ENCODE assay signal across 1 cellular context in the genomic region with DNA sequence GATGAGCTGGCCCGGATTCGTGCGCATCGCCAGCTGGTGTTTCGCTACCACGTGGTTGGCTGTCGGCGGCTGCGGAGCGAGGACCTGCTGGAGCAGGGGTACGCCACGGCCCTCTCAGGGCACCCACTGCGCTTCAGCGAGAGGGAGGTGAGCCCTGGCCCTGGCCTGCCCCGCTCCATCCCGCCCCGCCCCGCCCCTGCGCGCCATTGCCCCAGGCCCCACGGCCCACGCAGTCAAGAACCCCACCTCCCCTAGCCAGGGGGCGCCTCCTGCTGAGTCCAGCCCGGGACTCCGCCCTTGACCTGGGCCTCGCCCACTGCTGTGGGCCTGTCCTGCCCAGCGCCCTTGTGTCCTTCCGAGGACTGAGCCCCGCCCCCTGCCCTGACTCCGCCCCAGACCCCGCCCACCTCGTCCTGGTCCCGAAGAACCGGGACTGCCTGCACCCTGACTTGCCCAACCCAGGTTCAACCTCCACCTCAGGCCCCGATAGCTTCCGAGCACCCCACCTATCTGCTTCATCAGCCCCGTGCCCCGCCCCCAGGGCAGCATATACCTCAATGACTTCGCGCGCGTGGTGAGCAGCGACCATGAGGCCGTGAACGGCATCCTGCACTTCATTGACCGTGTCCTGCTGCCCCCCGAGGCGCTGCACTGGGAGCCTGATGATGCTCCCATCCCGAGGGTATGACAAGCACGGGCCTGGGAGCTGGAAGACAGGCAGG.
TF ChIP-seq lines count a peak whose summit lies in the region.

No MANE protein-coding gene starts in this region.

TF ChIP-seq in K562, 482 proteins besides CTCF, POLR2A, EP300 and RAD21 (continued from another document and continues in another):
- TF ChIP-seq, protein P1, sequence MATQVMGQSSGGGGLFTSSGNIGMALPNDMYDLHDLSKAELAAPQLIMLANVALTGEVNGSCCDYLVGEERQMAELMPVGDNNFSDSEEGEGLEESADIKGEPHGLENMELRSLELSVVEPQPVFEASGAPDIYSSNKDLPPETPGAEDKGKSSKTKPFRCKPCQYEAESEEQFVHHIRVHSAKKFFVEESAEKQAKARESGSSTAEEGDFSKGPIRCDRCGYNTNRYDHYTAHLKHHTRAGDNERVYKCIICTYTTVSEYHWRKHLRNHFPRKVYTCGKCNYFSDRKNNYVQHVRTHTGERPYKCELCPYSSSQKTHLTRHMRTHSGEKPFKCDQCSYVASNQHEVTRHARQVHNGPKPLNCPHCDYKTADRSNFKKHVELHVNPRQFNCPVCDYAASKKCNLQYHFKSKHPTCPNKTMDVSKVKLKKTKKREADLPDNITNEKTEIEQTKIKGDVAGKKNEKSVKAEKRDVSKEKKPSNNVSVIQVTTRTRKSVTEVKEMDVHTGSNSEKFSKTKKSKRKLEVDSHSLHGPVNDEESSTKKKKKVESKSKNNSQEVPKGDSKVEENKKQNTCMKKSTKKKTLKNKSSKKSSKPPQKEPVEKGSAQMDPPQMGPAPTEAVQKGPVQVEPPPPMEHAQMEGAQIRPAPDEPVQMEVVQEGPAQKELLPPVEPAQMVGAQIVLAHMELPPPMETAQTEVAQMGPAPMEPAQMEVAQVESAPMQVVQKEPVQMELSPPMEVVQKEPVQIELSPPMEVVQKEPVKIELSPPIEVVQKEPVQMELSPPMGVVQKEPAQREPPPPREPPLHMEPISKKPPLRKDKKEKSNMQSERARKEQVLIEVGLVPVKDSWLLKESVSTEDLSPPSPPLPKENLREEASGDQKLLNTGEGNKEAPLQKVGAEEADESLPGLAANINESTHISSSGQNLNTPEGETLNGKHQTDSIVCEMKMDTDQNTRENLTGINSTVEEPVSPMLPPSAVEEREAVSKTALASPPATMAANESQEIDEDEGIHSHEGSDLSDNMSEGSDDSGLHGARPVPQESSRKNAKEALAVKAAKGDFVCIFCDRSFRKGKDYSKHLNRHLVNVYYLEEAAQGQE (CRISPR knock-in tag; IDR thresholded peaks at IDR 0.05; ENCODE audit: low read depth) = no peak
- TF ChIP-seq, protein P2, sequence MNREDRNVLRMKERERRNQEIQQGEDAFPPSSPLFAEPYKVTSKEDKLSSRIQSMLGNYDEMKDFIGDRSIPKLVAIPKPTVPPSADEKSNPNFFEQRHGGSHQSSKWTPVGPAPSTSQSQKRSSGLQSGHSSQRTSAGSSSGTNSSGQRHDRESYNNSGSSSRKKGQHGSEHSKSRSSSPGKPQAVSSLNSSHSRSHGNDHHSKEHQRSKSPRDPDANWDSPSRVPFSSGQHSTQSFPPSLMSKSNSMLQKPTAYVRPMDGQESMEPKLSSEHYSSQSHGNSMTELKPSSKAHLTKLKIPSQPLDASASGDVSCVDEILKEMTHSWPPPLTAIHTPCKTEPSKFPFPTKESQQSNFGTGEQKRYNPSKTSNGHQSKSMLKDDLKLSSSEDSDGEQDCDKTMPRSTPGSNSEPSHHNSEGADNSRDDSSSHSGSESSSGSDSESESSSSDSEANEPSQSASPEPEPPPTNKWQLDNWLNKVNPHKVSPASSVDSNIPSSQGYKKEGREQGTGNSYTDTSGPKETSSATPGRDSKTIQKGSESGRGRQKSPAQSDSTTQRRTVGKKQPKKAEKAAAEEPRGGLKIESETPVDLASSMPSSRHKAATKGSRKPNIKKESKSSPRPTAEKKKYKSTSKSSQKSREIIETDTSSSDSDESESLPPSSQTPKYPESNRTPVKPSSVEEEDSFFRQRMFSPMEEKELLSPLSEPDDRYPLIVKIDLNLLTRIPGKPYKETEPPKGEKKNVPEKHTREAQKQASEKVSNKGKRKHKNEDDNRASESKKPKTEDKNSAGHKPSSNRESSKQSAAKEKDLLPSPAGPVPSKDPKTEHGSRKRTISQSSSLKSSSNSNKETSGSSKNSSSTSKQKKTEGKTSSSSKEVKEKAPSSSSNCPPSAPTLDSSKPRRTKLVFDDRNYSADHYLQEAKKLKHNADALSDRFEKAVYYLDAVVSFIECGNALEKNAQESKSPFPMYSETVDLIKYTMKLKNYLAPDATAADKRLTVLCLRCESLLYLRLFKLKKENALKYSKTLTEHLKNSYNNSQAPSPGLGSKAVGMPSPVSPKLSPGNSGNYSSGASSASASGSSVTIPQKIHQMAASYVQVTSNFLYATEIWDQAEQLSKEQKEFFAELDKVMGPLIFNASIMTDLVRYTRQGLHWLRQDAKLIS (CRISPR knock-in tag; IDR thresholded peaks at IDR 0.05) = no peak
- TF ChIP-seq YY1 (IDR thresholded peaks at IDR 0.05; ENCODE audit: borderline replicate concordance in 1 of 3, control insufficient read depth in 1 of 3, extremely low read depth in 1 of 3, insufficient read depth in 3 of 3, insufficient read length in 1 of 3, insufficient replicate concordance in 2 of 3, low read depth in 1 of 3, low read length in 2 of 3) = peak in 2 of 3 experiments; percentile 46 to 58
- TF ChIP-seq CBFA2T2 (conservative IDR thresholded peaks at IDR 0.05) = no peak
- TF ChIP-seq NRF1 (conservative IDR thresholded peaks at IDR 0.05 in 1 of 2, IDR thresholded peaks at IDR 0.05 in 1 of 2) = peak; percentile 70 to 75
- no peak for TF ChIP-seq NCOA2 (IDR thresholded peaks at IDR 0.05; ENCODE audit: partially characterized antibody in 2 of 2)
- peak; percentile 52; the same call in 1 of the 2 replicates for TF ChIP-seq EP400 (IDR thresholded peaks at IDR 0.05)
- TF ChIP-seq, protein P3, sequence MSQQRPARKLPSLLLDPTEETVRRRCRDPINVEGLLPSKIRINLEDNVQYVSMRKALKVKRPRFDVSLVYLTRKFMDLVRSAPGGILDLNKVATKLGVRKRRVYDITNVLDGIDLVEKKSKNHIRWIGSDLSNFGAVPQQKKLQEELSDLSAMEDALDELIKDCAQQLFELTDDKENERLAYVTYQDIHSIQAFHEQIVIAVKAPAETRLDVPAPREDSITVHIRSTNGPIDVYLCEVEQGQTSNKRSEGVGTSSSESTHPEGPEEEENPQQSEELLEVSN (IDR thresholded peaks at IDR 0.05; ENCODE audit: borderline replicate concordance in 1 of 2, extremely low read depth in 1 of 2, insufficient read depth in 1 of 2, insufficient read length in 1 of 2, low read depth in 1 of 2, low read length in 1 of 2, poor library complexity in 1 of 2, severe bottlenecking in 1 of 2) = peak; percentile 29 to 66
- TF ChIP-seq, protein P4, sequence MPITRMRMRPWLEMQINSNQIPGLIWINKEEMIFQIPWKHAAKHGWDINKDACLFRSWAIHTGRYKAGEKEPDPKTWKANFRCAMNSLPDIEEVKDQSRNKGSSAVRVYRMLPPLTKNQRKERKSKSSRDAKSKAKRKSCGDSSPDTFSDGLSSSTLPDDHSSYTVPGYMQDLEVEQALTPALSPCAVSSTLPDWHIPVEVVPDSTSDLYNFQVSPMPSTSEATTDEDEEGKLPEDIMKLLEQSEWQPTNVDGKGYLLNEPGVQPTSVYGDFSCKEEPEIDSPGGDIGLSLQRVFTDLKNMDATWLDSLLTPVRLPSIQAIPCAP (CRISPR knock-in tag; IDR thresholded peaks at IDR 0.05; ENCODE audit: borderline replicate concordance) = no peak
- TF ChIP-seq RBM25 (IDR thresholded peaks at IDR 0.05; ENCODE audit: low read depth, low read length, severe bottlenecking) = no peak
- TF ChIP-seq, protein P5, sequence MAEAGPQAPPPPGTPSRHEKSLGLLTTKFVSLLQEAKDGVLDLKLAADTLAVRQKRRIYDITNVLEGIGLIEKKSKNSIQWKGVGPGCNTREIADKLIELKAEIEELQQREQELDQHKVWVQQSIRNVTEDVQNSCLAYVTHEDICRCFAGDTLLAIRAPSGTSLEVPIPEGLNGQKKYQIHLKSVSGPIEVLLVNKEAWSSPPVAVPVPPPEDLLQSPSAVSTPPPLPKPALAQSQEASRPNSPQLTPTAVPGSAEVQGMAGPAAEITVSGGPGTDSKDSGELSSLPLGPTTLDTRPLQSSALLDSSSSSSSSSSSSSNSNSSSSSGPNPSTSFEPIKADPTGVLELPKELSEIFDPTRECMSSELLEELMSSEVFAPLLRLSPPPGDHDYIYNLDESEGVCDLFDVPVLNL (CRISPR knock-in tag; IDR thresholded peaks at IDR 0.05; ENCODE audit: low read depth) = 0 out of 2 replicates have a peak, but pooled peaks have one; percentile 45
- TF ChIP-seq, protein P6, sequence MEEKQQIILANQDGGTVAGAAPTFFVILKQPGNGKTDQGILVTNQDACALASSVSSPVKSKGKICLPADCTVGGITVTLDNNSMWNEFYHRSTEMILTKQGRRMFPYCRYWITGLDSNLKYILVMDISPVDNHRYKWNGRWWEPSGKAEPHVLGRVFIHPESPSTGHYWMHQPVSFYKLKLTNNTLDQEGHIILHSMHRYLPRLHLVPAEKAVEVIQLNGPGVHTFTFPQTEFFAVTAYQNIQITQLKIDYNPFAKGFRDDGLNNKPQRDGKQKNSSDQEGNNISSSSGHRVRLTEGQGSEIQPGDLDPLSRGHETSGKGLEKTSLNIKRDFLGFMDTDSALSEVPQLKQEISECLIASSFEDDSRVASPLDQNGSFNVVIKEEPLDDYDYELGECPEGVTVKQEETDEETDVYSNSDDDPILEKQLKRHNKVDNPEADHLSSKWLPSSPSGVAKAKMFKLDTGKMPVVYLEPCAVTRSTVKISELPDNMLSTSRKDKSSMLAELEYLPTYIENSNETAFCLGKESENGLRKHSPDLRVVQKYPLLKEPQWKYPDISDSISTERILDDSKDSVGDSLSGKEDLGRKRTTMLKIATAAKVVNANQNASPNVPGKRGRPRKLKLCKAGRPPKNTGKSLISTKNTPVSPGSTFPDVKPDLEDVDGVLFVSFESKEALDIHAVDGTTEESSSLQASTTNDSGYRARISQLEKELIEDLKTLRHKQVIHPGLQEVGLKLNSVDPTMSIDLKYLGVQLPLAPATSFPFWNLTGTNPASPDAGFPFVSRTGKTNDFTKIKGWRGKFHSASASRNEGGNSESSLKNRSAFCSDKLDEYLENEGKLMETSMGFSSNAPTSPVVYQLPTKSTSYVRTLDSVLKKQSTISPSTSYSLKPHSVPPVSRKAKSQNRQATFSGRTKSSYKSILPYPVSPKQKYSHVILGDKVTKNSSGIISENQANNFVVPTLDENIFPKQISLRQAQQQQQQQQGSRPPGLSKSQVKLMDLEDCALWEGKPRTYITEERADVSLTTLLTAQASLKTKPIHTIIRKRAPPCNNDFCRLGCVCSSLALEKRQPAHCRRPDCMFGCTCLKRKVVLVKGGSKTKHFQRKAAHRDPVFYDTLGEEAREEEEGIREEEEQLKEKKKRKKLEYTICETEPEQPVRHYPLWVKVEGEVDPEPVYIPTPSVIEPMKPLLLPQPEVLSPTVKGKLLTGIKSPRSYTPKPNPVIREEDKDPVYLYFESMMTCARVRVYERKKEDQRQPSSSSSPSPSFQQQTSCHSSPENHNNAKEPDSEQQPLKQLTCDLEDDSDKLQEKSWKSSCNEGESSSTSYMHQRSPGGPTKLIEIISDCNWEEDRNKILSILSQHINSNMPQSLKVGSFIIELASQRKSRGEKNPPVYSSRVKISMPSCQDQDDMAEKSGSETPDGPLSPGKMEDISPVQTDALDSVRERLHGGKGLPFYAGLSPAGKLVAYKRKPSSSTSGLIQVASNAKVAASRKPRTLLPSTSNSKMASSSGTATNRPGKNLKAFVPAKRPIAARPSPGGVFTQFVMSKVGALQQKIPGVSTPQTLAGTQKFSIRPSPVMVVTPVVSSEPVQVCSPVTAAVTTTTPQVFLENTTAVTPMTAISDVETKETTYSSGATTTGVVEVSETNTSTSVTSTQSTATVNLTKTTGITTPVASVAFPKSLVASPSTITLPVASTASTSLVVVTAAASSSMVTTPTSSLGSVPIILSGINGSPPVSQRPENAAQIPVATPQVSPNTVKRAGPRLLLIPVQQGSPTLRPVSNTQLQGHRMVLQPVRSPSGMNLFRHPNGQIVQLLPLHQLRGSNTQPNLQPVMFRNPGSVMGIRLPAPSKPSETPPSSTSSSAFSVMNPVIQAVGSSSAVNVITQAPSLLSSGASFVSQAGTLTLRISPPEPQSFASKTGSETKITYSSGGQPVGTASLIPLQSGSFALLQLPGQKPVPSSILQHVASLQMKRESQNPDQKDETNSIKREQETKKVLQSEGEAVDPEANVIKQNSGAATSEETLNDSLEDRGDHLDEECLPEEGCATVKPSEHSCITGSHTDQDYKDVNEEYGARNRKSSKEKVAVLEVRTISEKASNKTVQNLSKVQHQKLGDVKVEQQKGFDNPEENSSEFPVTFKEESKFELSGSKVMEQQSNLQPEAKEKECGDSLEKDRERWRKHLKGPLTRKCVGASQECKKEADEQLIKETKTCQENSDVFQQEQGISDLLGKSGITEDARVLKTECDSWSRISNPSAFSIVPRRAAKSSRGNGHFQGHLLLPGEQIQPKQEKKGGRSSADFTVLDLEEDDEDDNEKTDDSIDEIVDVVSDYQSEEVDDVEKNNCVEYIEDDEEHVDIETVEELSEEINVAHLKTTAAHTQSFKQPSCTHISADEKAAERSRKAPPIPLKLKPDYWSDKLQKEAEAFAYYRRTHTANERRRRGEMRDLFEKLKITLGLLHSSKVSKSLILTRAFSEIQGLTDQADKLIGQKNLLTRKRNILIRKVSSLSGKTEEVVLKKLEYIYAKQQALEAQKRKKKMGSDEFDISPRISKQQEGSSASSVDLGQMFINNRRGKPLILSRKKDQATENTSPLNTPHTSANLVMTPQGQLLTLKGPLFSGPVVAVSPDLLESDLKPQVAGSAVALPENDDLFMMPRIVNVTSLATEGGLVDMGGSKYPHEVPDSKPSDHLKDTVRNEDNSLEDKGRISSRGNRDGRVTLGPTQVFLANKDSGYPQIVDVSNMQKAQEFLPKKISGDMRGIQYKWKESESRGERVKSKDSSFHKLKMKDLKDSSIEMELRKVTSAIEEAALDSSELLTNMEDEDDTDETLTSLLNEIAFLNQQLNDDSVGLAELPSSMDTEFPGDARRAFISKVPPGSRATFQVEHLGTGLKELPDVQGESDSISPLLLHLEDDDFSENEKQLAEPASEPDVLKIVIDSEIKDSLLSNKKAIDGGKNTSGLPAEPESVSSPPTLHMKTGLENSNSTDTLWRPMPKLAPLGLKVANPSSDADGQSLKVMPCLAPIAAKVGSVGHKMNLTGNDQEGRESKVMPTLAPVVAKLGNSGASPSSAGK (IDR thresholded peaks at IDR 0.05) = peak; percentile 73; the same call in 1 of the 2 replicates
- TF ChIP-seq, protein P7, sequence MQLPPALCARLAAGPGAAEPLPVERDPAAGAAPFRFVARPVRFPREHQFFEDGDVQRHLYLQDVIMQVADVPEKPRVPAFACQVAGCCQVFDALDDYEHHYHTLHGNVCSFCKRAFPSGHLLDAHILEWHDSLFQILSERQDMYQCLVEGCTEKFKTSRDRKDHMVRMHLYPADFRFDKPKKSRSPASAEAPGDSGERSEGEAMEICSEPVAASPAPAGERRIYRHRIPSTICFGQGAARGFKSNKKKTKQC (CRISPR knock-in tag; IDR thresholded peaks at IDR 0.05) = 0 out of 2 replicates have a peak, but pooled peaks have one; percentile 18
- TF ChIP-seq, protein P8, sequence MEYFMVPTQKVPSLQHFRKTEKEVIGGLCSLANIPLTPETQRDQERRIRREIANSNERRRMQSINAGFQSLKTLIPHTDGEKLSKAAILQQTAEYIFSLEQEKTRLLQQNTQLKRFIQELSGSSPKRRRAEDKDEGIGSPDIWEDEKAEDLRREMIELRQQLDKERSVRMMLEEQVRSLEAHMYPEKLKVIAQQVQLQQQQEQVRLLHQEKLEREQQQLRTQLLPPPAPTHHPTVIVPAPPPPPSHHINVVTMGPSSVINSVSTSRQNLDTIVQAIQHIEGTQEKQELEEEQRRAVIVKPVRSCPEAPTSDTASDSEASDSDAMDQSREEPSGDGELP (CRISPR knock-in tag; IDR thresholded peaks at IDR 0.05; ENCODE audit: borderline replicate concordance) = peak; percentile 87
